13 cellular contexts compared by ENCODE assay signal in genomic region chr3:140842984-140843649, GRCh38.
DNase-seq lines count a peak whose midpoint lies in the region; ATAC-seq, FAIRE-seq and TF ChIP-seq lines count a peak whose summit lies in the region.
"Had no signal": no experiment of that assay in that cellular context is flagged by ENCODE, and none has a peak within 500 bp of the region (broad histone marks: within the 10 kb centered on the region; RNA-seq: fewer than 3 reads in every experiment).

No MANE protein-coding gene starts in this region.

- no peak overlapping the region for H3K27ac ChIP-seq in pancreas

- DNase-seq in neural crest cell (ENCODE audit: low read depth, low spot score) (no peak), immature natural killer cell (no peak), pancreas (no peak), mesothelial cell of epicardium (ENCODE audit: low spot score in 2 of 2, unreplicated experiment in 2 of 2) (no peak), frontal cortex (ENCODE audit: low spot score in 2 of 2) (no peak)
- DNase-seq: activated CD8-positive, alpha-beta memory T cell treated with anti-CD3 and anti-CD28 coated beads, Interleukin-2, amount 50 U/mL, for 4 hours; GF-D8; hypothalamus; occipital lobe; SHP77 treated with DMSO at 0.1 percent for 48 hours had no signal

- H3K4me1 Mint-ChIP-seq in neural crest cell, result peaks cover 13% of the 10 kb centered on the region
- H3K4me1 Mint-ChIP-seq in immature natural killer cell, result no peaks in the 10 kb centered on the region
- no peaks in the 10 kb centered on the region for H3K4me1 Mint-ChIP-seq in mesothelial cell of epicardium

- ATAC-seq in GM19035 (IDR thresholded peaks at IDR 0.05; ENCODE audit: unreplicated experiment), result peak; percentile 95
- peak; percentile 95 for ATAC-seq in HG02759 (IDR thresholded peaks at IDR 0.05; ENCODE audit: unreplicated experiment)
- peak; percentile 90 for ATAC-seq in HG03575 (IDR thresholded peaks at IDR 0.05; ENCODE audit: extremely low read depth, insufficient number of reproducible peaks, low FRiP score, unreplicated experiment)
- ATAC-seq in pancreas, result no peak

- no peak overlapping the region for H3K4me3 ChIP-seq in pancreas

- FAIRE-seq in pancreas (lab: Jason Lieb, UNC) (no peak), frontal cortex (lab: Jason Lieb, UNC) (no peak)

- H3K9me3 Mint-ChIP-seq in neural crest cell (no peaks in the 10 kb centered on the region), immature natural killer cell (no peaks in the 10 kb centered on the region), mesothelial cell of epicardium (no peaks in the 10 kb centered on the region)

- H3K36me3 Mint-ChIP-seq in neural crest cell (ENCODE audit: low read depth) (no peaks in the 10 kb centered on the region), immature natural killer cell (no peaks in the 10 kb centered on the region), mesothelial cell of epicardium (no peaks in the 10 kb centered on the region)

- no peaks in the 10 kb centered on the region for H3K4me1 ChIP-seq in pancreas

- no peaks in the 10 kb centered on the region for H3K36me3 ChIP-seq in pancreas

- intact Hi-C loops in pancreas (cut with DNase I), result no loop called here

- H3K27ac Mint-ChIP-seq in neural crest cell (ENCODE audit: unreplicated experiment) (peak overlapping the region; percentile 15), immature natural killer cell (no peak overlapping the region), mesothelial cell of epicardium (no peak overlapping the region)

- no peak overlapping the region for H3K4me3 Mint-ChIP-seq in neural crest cell
- no peak overlapping the region for H3K4me3 Mint-ChIP-seq in immature natural killer cell
- H3K4me3 Mint-ChIP-seq in mesothelial cell of epicardium, result no peak overlapping the region

- no peaks in the 10 kb centered on the region for H3K9me3 ChIP-seq in pancreas

- no peak for TF ChIP-seq CTCF in neural crest cell (conservative IDR thresholded peaks at IDR 0.05)
- no peak for TF ChIP-seq CTCF in pancreas (IDR thresholded peaks at IDR 0.05)
- TF ChIP-seq CTCF in mesothelial cell of epicardium (IDR thresholded peaks at IDR 0.05; ENCODE audit: unreplicated experiment), result no peak

- H3K27me3 ChIP-seq in pancreas, result no peaks in the 10 kb centered on the region

- H3K27me3 Mint-ChIP-seq in neural crest cell (ENCODE audit: low read depth) (peaks cover 3% of the 10 kb centered on the region), immature natural killer cell (ENCODE audit: low read depth in 3 of 3) (peaks cover 3 to 6% (median 4%) of the 10 kb centered on the region in 3 donors), mesothelial cell of epicardium (ENCODE audit: low read depth) (peaks cover 34% of the 10 kb centered on the region)

- 77 to 81% methylated on average over 4 of the region's 4 CpGs for WGBS in pancreas, 2 donors

Comparison
In these comparisons a context has a peak if more than half of its experiments do, and no peak if none do; other contexts are left out.
1. ATAC-seq: peak in GM19035 (single experiment), HG02759 (single experiment) and HG03575 (single experiment); none in pancreas (0 of 4).